8 cellular contexts compared by ENCODE assay signal in the genomic region with DNA sequence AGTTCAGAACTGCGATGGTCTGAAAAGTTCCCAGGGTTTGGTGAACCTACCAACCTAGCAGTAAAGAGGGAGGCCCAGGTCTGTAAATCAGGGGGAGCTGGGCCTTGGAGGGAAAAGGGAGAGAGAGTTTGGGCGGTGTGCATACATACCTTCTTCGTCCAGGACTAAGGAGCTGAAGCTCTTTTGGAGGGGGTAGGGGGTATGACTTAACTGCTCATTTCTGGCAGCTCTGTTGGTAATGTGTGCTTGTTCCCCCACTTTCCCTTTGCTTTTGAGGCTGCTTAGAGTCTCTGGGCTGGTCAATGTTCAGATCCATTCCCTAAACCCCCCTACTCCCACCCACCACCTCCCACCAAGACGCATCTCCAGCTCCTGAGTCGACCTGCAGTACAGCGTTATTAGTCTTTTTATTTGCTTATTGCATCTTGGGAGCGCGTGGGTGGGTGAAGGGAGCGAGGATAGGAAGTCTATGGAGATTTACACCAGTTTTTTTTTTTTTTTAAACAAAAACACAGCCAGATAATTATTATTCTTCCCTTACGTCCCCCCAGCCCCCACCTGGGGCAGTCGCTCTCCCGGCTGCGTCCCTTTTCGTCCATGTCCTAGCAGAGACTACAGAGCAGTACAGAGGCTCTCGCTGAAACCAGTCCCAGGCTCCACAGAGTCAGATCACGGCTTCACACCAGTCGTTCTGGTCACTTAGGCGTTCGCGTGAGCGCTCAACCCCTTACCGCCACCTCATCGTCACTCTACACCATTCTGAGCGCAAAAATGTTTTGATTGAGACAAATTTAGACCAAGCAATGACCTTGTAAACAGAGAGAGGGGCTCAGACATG. TPM values are rescaled to one million over a fixed set of nuclear protein-coding genes. Genes with fewer than 3 reads are reported as not detected.
A peak's percentile ranks its signal among the peaks of the same experiment; 100 is the strongest.
DNase-seq lines count a peak whose midpoint lies in the region; ATAC-seq and TF ChIP-seq lines count a peak whose summit lies in the region.

No MANE protein-coding gene starts in this region.

- DNase-seq in activated CD4-positive, alpha-beta T cell treated with anti-CD3 and anti-CD28 coated beads for 36 hours = no peak
- no peak for DNase-seq in activated CD4-positive, alpha-beta T cell treated with anti-CD3 and anti-CD28 coated beads for 4 hours
- DNase-seq in astrocyte of the spinal cord (ENCODE audit: low read depth, low spot score) (peak; percentile 25), iris pigment epithelial cell (ENCODE audit: low read depth) (peak; percentile 41), stomach (peak; percentile 28), NCI-H2081 treated with DMSO at 0.1 percent for 48 hours (lab: John Stamatoyannopoulos, UW) (no peak), NCI-H510A (lab: John Stamatoyannopoulos, UW) (no peak)

- H3K27ac Mint-ChIP-seq in activated CD4-positive, alpha-beta T cell treated with anti-CD3 and anti-CD28 coated beads for 36 hours = no peak overlapping the region

- H3K4me3 Mint-ChIP-seq in activated CD4-positive, alpha-beta T cell treated with anti-CD3 and anti-CD28 coated beads for 36 hours = peak overlapping the region; percentile 91

- POLR2A ChIA-PET in activated CD4-positive, alpha-beta T cell treated with anti-CD3 and anti-CD28 coated beads for 36 hours (lab: Charles Lee) = no interaction called here

- peaks cover 10% of the 10 kb centered on the region for H3K36me3 Mint-ChIP-seq in activated CD4-positive, alpha-beta T cell treated with anti-CD3 and anti-CD28 coated beads for 36 hours (ENCODE audit: low read depth)

- peak overlapping the region; percentile 49 to 94 (median 93) for H3K27ac ChIP-seq in stomach

- peaks cover 0 to 34% (median 0%) of the 10 kb centered on the region in 3 donors for H3K27me3 ChIP-seq in stomach

- no peak for ATAC-seq in activated CD4-positive, alpha-beta T cell treated with anti-CD3 and anti-CD28 coated beads for 36 hours
- ATAC-seq in HG03039 (IDR thresholded peaks at IDR 0.05; ENCODE audit: unreplicated experiment) = no peak

- H3K36me3 ChIP-seq in stomach = peaks cover 8 to 35% (median 25%) of the 10 kb centered on the region in 4 donors

- TF ChIP-seq CTCF in astrocyte of the spinal cord (IDR thresholded peaks at IDR 0.05; ENCODE audit: low read depth, low read length) = no peak
- no peak for TF ChIP-seq CTCF in stomach (IDR thresholded peaks at IDR 0.05)

- H3K9me3 ChIP-seq in stomach = no peaks in the 10 kb centered on the region

- TF ChIP-seq EP300 in stomach (IDR thresholded peaks at IDR 0.05) = no peak

- peaks cover 54% of the 10 kb centered on the region for H3K4me1 Mint-ChIP-seq in activated CD4-positive, alpha-beta T cell treated with anti-CD3 and anti-CD28 coated beads for 36 hours

- intact Hi-C loops in activated CD4-positive, alpha-beta T cell treated with anti-CD3 and anti-CD28 coated beads for 36 hours (cut with DNase I, micrococcal nuclease) = loop anchor here in 1 of 2 experiments (10.0 kb wide), 1 partner anchor 108 kb away; no protein-coding TSS in a partner anchor
- intact Hi-C loops in stomach (cut with DNase I; ENCODE audit: low total_unique reads) = loop anchor here (5.0 kb wide), 1 partner anchor 35 kb away; no protein-coding TSS in a partner anchor

- peaks cover 37 to 76% (median 66%) of the 10 kb centered on the region in 4 donors for H3K4me1 ChIP-seq in stomach

- no peaks in the 10 kb centered on the region for H3K9me3 Mint-ChIP-seq in activated CD4-positive, alpha-beta T cell treated with anti-CD3 and anti-CD28 coated beads for 36 hours (ENCODE audit: low read depth)

- WGBS in stomach, 5 donors = 24 to 37% (median 28%) methylated on average over 24 of the region's 24 CpGs

- CTCF ChIA-PET in activated CD4-positive, alpha-beta T cell treated with anti-CD3 and anti-CD28 coated beads for 36 hours (lab: Charles Lee) = interaction anchor here (1.2 to 1.4 kb wide), 5 partner anchors 21 to 93 kb away, joined by 3 to 5 read pairs (median 3); a partner anchor contains a TSS

- in situ Hi-C loops in astrocyte of the spinal cord (cut with HindIII; ENCODE audit: low sequenced_read_pairs) = no loop called here

- peak overlapping the region; percentile 82 for H3K4me3 ChIP-seq in astrocyte of the spinal cord (ENCODE audit: low read depth, low read length)
- peak overlapping the region; percentile 59 to 87 (median 78) for H3K4me3 ChIP-seq in stomach

- H3K27me3 Mint-ChIP-seq in activated CD4-positive, alpha-beta T cell treated with anti-CD3 and anti-CD28 coated beads for 36 hours = peaks cover 19% of the 10 kb centered on the region

- TF ChIP-seq POLR2A in stomach (IDR thresholded peaks at IDR 0.05) = no peak

RNA-seq across cellular contexts. Expression of a gene that starts 0.9 kb away (rescaled TPM):
- under 1 TPM; 0.43 to 0.79 TPM for total RNA-seq in activated CD4-positive, alpha-beta T cell treated with anti-CD3 and anti-CD28 coated beads for 36 hours
- total RNA-seq in stomach = under 1 TPM in 3 of 5 donors, not detected in 2; 0.18 to 0.87 (median 0.87) TPM
- 1 to 10 TPM; 1.9 to 6.0 (median 3.4) TPM for polyA plus RNA-seq in stomach

RNA-seq across cellular contexts. Expression of a gene that starts 1.3 kb away (rescaled TPM):
- total RNA-seq in activated CD4-positive, alpha-beta T cell treated with anti-CD3 and anti-CD28 coated beads for 36 hours = 10 to 100 TPM in 1 of 2 experiments, 1 to 10 TPM in 1; 9.9 to 10.1 TPM
- 10 to 100 TPM in 4 of 5 donors, 1 to 10 TPM in 1; 5.8 to 73.0 (median 35.7) TPM for total RNA-seq in stomach
- polyA plus RNA-seq in stomach = 10 to 100 TPM in 1 of 3 donors, 1 to 10 TPM in 2; 5.8 to 11.1 (median 7.9) TPM

RNA-seq across cellular contexts. Expression of a gene that starts 11.8 kb away (rescaled TPM):
- 10 to 100 TPM in 1 of 2 experiments, 1 to 10 TPM in 1; 9.1 to 10.9 TPM for total RNA-seq in activated CD4-positive, alpha-beta T cell treated with anti-CD3 and anti-CD28 coated beads for 36 hours
- total RNA-seq in stomach = 100 to 1,000 TPM in 1 of 5 donors, 10 to 100 TPM in 2, 1 to 10 TPM in 1, under 1 TPM in 1; 0.87 to 224 (median 10.1) TPM
- 10 to 100 TPM; 14.6 to 30.3 (median 16.6) TPM for polyA plus RNA-seq in stomach

RNA-seq across cellular contexts. Expression of a gene that starts 22.5 kb away (rescaled TPM):
- 1 to 10 TPM; 5.2 to 5.7 TPM for total RNA-seq in activated CD4-positive, alpha-beta T cell treated with anti-CD3 and anti-CD28 coated beads for 36 hours
- 1 to 10 TPM in 2 of 5 donors, under 1 TPM in 1, not detected in 2; 0.45 to 3.3 (median 3.2) TPM for total RNA-seq in stomach
- 1 to 10 TPM; 2.7 to 9.6 (median 8.5) TPM for polyA plus RNA-seq in stomach

RNA-seq across cellular contexts. Expression of a gene that starts 23.3 kb away (rescaled TPM):
- 10 to 100 TPM; 30.4 to 30.5 TPM for total RNA-seq in activated CD4-positive, alpha-beta T cell treated with anti-CD3 and anti-CD28 coated beads for 36 hours
- 10 to 100 TPM in 4 of 5 donors, 1 to 10 TPM in 1; 7.3 to 52.6 (median 33.5) TPM for total RNA-seq in stomach
- 10 to 100 TPM; 31.3 to 41.9 (median 36.2) TPM for polyA plus RNA-seq in stomach

Comparison
In these comparisons a context has a peak if more than half of its experiments do, and no peak if none do; other contexts are left out.
1. DNase-seq: peak in astrocyte of the spinal cord (single experiment), iris pigment epithelial cell (single experiment) and stomach (single experiment); none in activated CD4-positive, alpha-beta T cell treated with anti-CD3 and anti-CD28 coated beads for 36 hours (single experiment), activated CD4-positive, alpha-beta T cell treated with anti-CD3 and anti-CD28 coated beads for 4 hours (0 of 2), NCI-H2081 treated with DMSO at 0.1 percent for 48 hours (single experiment) and NCI-H510A (single experiment).